14 cellular contexts compared by ENCODE assay signal in genomic region chr9:14399736-14400657, GRCh38.
DNase-seq lines count a peak whose midpoint lies in the region; ATAC-seq and TF ChIP-seq lines count a peak whose summit lies in the region.
"Had no signal": no experiment of that assay in that cellular context is flagged by ENCODE, and none has a peak within 500 bp of the region (broad histone marks: within the 10 kb centered on the region; RNA-seq: fewer than 3 reads in every experiment).

No MANE protein-coding gene starts in this region.

- H3K4me1 ChIP-seq in SK-N-SH (ENCODE audit: control insufficient read depth in 1 of 2, insufficient read depth in 2 of 2, low read depth in 1 of 2, low read length in 1 of 2) (peaks cover 5 to 8% of the 10 kb centered on the region in 2 experiments; a peak in 2 of 4 replicates), fibroblast of lung (ENCODE audit: control insufficient read depth, extremely low read depth, insufficient read depth, low read length) (no peaks in the 10 kb centered on the region), psoas muscle (peaks cover 20% of the 10 kb centered on the region)

- intact Hi-C loops in psoas muscle (cut with DNase I): loop anchor here in 1 of 2 donors (10.0 kb wide), 1 partner anchor 975 kb away; no protein-coding TSS in a partner anchor

- peak overlapping the region; percentile 30 for H2AFZ ChIP-seq in SK-N-SH (ENCODE audit: low read depth)
- peak overlapping the region; percentile 8 for H2AFZ ChIP-seq in fibroblast of lung (ENCODE audit: low read length)

- no peak overlapping the region for H3K4me2 ChIP-seq in SK-N-SH
- peak overlapping the region; percentile 34 for H3K4me2 ChIP-seq in fibroblast of lung (ENCODE audit: extremely low read depth, insufficient read depth, low read length)

- H3K79me2 ChIP-seq in SK-N-SH (ENCODE audit: insufficient read depth) (no peaks in the 10 kb centered on the region), fibroblast of lung (ENCODE audit: control insufficient read depth, insufficient read depth, low read length) (no peaks in the 10 kb centered on the region)

- H3K4me3 ChIP-seq in SK-N-SH (ENCODE audit: low read depth in 2 of 2, low read length in 1 of 2) (no peak overlapping the region), fibroblast of lung (replicated peaks in 1 of 4; ENCODE audit: control extremely low read depth in 1 of 4, insufficient read depth in 1 of 4, low read depth in 3 of 4, low read length in 4 of 4) (peak overlapping the region in 2 of 4 experiments; percentile 17 to 31), psoas muscle (peak overlapping the region; percentile 45)
- H3K4me3 ChIP-seq: stomach had no signal

- ATAC-seq in psoas muscle: peak in 3 of 4 donors; percentile 14 to 61 (median 40)
- ATAC-seq in HG03571 (IDR thresholded peaks at IDR 0.05; ENCODE audit: unreplicated experiment): no peak
- ATAC-seq in HG02981 (IDR thresholded peaks at IDR 0.05; ENCODE audit: unreplicated experiment): no peak
- ATAC-seq: left colon, natural killer cell had no signal

- TF ChIP-seq RAD21 in SK-N-SH (IDR thresholded peaks at IDR 0.05; ENCODE audit: low read length): no peak

- TF ChIP-seq EP300 in SK-N-SH (IDR thresholded peaks at IDR 0.05; ENCODE audit: borderline replicate concordance in 1 of 2, low read depth in 1 of 2, low read length in 1 of 2): no peak

- TF ChIP-seq CTCF in SK-N-SH (IDR thresholded peaks at IDR 0.05) (no peak), fibroblast of lung (conservative IDR thresholded peaks at IDR 0.05 in 1 of 2, IDR thresholded peaks at IDR 0.05 in 1 of 2; ENCODE audit: low read depth in 1 of 2, low read length in 2 of 2) (no peak), psoas muscle (IDR thresholded peaks at IDR 0.05) (no peak)

- no peak overlapping the region for H3K27ac ChIP-seq in SK-N-SH (ENCODE audit: low read depth in 2 of 2, low read length in 1 of 2)
- no peak overlapping the region for H3K27ac ChIP-seq in fibroblast of lung (ENCODE audit: insufficient read depth, low read length)
- H3K27ac ChIP-seq in psoas muscle: peak overlapping the region; percentile 54
- H3K27ac ChIP-seq: HL-60, stomach had no signal

- peak; percentile 9 for DNase-seq in HPDE6-E6E7 (ENCODE audit: extremely low spot score)
- no peak for DNase-seq in SK-N-SH
- DNase-seq in fibroblast of lung (ENCODE audit: low read depth in 2 of 2): peak in 1 of 2 donors; percentile 71
- DNase-seq in psoas muscle: no peak
- no peak for DNase-seq in NCI-H524 (lab: John Stamatoyannopoulos, UW)
- DNase-seq: activated T-cell treated with anti-CD3 and anti-CD28 coated beads for 4 hours; CD4-positive, alpha-beta T cell; effector CD4-positive, alpha-beta T cell; left colon; natural killer cell had no signal

- no peaks in the 10 kb centered on the region for H3K9me2 ChIP-seq in SK-N-SH

- H3K9me3 ChIP-seq in SK-N-SH (no peaks in the 10 kb centered on the region), fibroblast of lung (ENCODE audit: control insufficient read depth, insufficient read depth, low read depth, low read length) (no peaks in the 10 kb centered on the region), psoas muscle (no peaks in the 10 kb centered on the region)
- H3K9me3 ChIP-seq: stomach had no signal

- no peak overlapping the region for H3K9ac ChIP-seq in SK-N-SH
- no peak overlapping the region for H3K9ac ChIP-seq in fibroblast of lung (ENCODE audit: insufficient read depth, low read length)

- WGBS in SK-N-SH (ENCODE audit: low lambda C conversion rate): 59% methylated on average over 5 of the region's 5 CpGs
- WGBS in psoas muscle, 3 donors: 21 to 29% (median 22%) methylated on average over 5 of the region's 5 CpGs

- H3F3A ChIP-seq in SK-N-SH (replicated peaks; ENCODE audit: insufficient read depth): no peaks in the 10 kb centered on the region

- CTCF ChIA-PET in SK-N-SH (lab: Yijun Ruan, JAX): interaction anchor here (1.3 to 1.7 kb wide), 2 partner anchors 30 to 972 kb away, joined by 4 to 8 read pairs; no protein-coding TSS in a partner anchor

- H4K20me1 ChIP-seq in SK-N-SH (ENCODE audit: insufficient read depth) (no peaks in the 10 kb centered on the region), fibroblast of lung (ENCODE audit: control insufficient read depth, extremely low read depth, insufficient read depth, low read length) (no peaks in the 10 kb centered on the region)

- POLR2A ChIA-PET in SK-N-SH (lab: Yijun Ruan, JAX): no interaction called here

- no peaks in the 10 kb centered on the region for H3K27me3 ChIP-seq in SK-N-SH (ENCODE audit: insufficient read depth)
- H3K27me3 ChIP-seq in fibroblast of lung (ENCODE audit: control insufficient read depth, insufficient read depth, low read length): no peaks in the 10 kb centered on the region
- H3K27me3 ChIP-seq in psoas muscle (ENCODE audit: insufficient read depth in 3 of 3, low read length in 2 of 3): no peaks in the 10 kb centered on the region
- H3K27me3 ChIP-seq: stomach had no signal

- H3K36me3 ChIP-seq in SK-N-SH (replicated peaks in 1 of 2; ENCODE audit: control insufficient read depth in 1 of 2, insufficient read depth in 2 of 2, low read length in 1 of 2) (no peaks in the 10 kb centered on the region), fibroblast of lung (ENCODE audit: control insufficient read depth, insufficient read depth, low read length) (no peaks in the 10 kb centered on the region), psoas muscle (ENCODE audit: insufficient read depth in 1 of 2, low read depth in 1 of 2) (no peaks in the 10 kb centered on the region)
- H3K36me3 ChIP-seq: stomach had no signal

TF ChIP-seq in SK-N-SH, 30 proteins besides CTCF, POLR2A, EP300 and RAD21:
- TF ChIP-seq USF1 (IDR thresholded peaks at IDR 0.05; ENCODE audit: borderline replicate concordance, low read depth) (no peak), SMC3 (IDR thresholded peaks at IDR 0.05; ENCODE audit: low read depth, low read length) (no peak), FOXJ3 (CRISPR knock-in tag; IDR thresholded peaks at IDR 0.05) (no peak), TAF1 (IDR thresholded peaks at IDR 0.05; ENCODE audit: borderline replicate concordance, low read depth, low read length) (no peak), NFIC (IDR thresholded peaks at IDR 0.05; ENCODE audit: borderline replicate concordance) (no peak), GABPA (IDR thresholded peaks at IDR 0.05; ENCODE audit: low read depth) (no peak), ZBTB33 (IDR thresholded peaks at IDR 0.05; ENCODE audit: borderline replicate concordance, low read depth) (no peak), EZH2phosphoT487 (IDR thresholded peaks at IDR 0.05; ENCODE audit: borderline replicate concordance, low read depth) (no peak), MAX (IDR thresholded peaks at IDR 0.05; ENCODE audit: low read depth) (no peak), PBX3 (IDR thresholded peaks at IDR 0.05) (no peak), SIN3A (IDR thresholded peaks at IDR 0.05; ENCODE audit: borderline replicate concordance, low read depth, low read length) (no peak), MEF2A (IDR thresholded peaks at IDR 0.05; ENCODE audit: borderline replicate concordance, low read depth) (no peak), NRF1 (IDR thresholded peaks at IDR 0.05; ENCODE audit: low read depth, low read length) (no peak), IRF3 (IDR thresholded peaks at IDR 0.05; ENCODE audit: low read depth, low read length) (no peak), TCF12 (IDR thresholded peaks at IDR 0.05) (no peak), RXRA (IDR thresholded peaks at IDR 0.05; ENCODE audit: borderline replicate concordance, low read depth) (no peak), RFX5 (IDR thresholded peaks at IDR 0.05; ENCODE audit: low read length) (no peak)

Comparison
In these comparisons a context has a peak if more than half of its experiments do, and no peak if none do; other contexts are left out.
1. ATAC-seq: peak in psoas muscle (3 of 4); none in HG03571 (single experiment) and HG02981 (single experiment).